8 cellular contexts compared by ENCODE assay signal in genomic region chr13:33817843-33818661, GRCh38. TPM values are rescaled to one million over a fixed set of nuclear protein-coding genes. Genes with fewer than 3 reads are reported as not detected.
DNase-seq lines count a peak whose midpoint lies in the region; ATAC-seq and TF ChIP-seq lines count a peak whose summit lies in the region.

TSS of gene RFC3 (plus strand) at chr13:33818149. CDS start at chr13:33818179, 30 bp downstream.

- peaks cover 21% of the 10 kb centered on the region for H3K27me3 Mint-ChIP-seq in nephron progenitor cell (ENCODE audit: low read depth, poor library complexity)
- H3K27me3 Mint-ChIP-seq in stimulated activated naive CD8-positive, alpha-beta T cell treated with anti-CD3 and anti-CD28 coated beads, Interleukin-15, amount 100 ng/mL, for 72 hours = no peaks in the 10 kb centered on the region

- DNase-seq in ELF-1 (ENCODE audit: low read depth, low spot score) (peak; percentile 95), H7 (peak; percentile 70), MG63 (peak; percentile 96), SHP77 treated with DMSO at 0.1 percent for 48 hours (lab: John Stamatoyannopoulos, UW) (peak; percentile 85), fibroblast of the aortic adventitia (ENCODE audit: low read depth) (peak; percentile 95), nephron progenitor cell (peak; percentile 87)
- DNase-seq in activated effector memory CD4-positive, alpha-beta T cell treated with anti-CD3 and anti-CD28 coated beads, Interleukin-2, amount 50 U/mL, for 16 hours = peak; percentile 97
- peak; percentile 86 to 93 for DNase-seq in stimulated activated naive CD8-positive, alpha-beta T cell treated with anti-CD3 and anti-CD28 coated beads, Interleukin-15, amount 100 ng/mL, for 72 hours

- H3K9me3 ChIP-seq in MG63 = no peaks in the 10 kb centered on the region

- H3K4me3 ChIP-seq in H7 (ENCODE audit: insufficient read depth, low read depth, low read length) = peak within 1 kb of the TSS; percentile 76
- peak within 1 kb of the TSS; percentile 93 for H3K4me3 ChIP-seq in MG63
- H3K4me3 ChIP-seq in fibroblast of the aortic adventitia (ENCODE audit: low read depth, low read length) = peak within 1 kb of the TSS; percentile 85

- TF ChIP-seq CTCF in fibroblast of the aortic adventitia (IDR thresholded peaks at IDR 0.05; ENCODE audit: insufficient read depth, low read length) = no peak
- TF ChIP-seq CTCF in nephron progenitor cell (IDR thresholded peaks at IDR 0.05) = no peak

- H3K27ac Mint-ChIP-seq in nephron progenitor cell = peak within 1 kb of the TSS; percentile 97
- peak within 1 kb of the TSS; percentile 98 to 99 for H3K27ac Mint-ChIP-seq in stimulated activated naive CD8-positive, alpha-beta T cell treated with anti-CD3 and anti-CD28 coated beads, Interleukin-15, amount 100 ng/mL, for 72 hours

- peak within 1 kb of the TSS; percentile 94 for H3K4me3 Mint-ChIP-seq in nephron progenitor cell
- peak within 1 kb of the TSS; percentile 95 to 99 for H3K4me3 Mint-ChIP-seq in stimulated activated naive CD8-positive, alpha-beta T cell treated with anti-CD3 and anti-CD28 coated beads, Interleukin-15, amount 100 ng/mL, for 72 hours

- ATAC-seq in stimulated activated naive CD8-positive, alpha-beta T cell treated with anti-CD3 and anti-CD28 coated beads, Interleukin-15, amount 100 ng/mL, for 72 hours = peak; percentile 98

- H3K27me3 ChIP-seq in H7 (ENCODE audit: control insufficient read depth, insufficient read depth, low read length) (no peaks in the 10 kb centered on the region), MG63 (no peaks in the 10 kb centered on the region)

- H3K36me3 Mint-ChIP-seq in nephron progenitor cell (ENCODE audit: low read depth) = peaks cover 15% of the 10 kb centered on the region

- H3K4me1 Mint-ChIP-seq in nephron progenitor cell = peaks cover 31% of the 10 kb centered on the region
- H3K4me1 Mint-ChIP-seq in stimulated activated naive CD8-positive, alpha-beta T cell treated with anti-CD3 and anti-CD28 coated beads, Interleukin-15, amount 100 ng/mL, for 72 hours = peaks cover 34% of the 10 kb centered on the region

- peaks cover 10% of the 10 kb centered on the region for H3K36me3 ChIP-seq in H7 (replicated peaks; ENCODE audit: control insufficient read depth, insufficient read depth, low read length)
- peaks cover 25% of the 10 kb centered on the region for H3K36me3 ChIP-seq in MG63

- H3K9me3 Mint-ChIP-seq in nephron progenitor cell = no peaks in the 10 kb centered on the region
- no peaks in the 10 kb centered on the region for H3K9me3 Mint-ChIP-seq in stimulated activated naive CD8-positive, alpha-beta T cell treated with anti-CD3 and anti-CD28 coated beads, Interleukin-15, amount 100 ng/mL, for 72 hours

RNA-seq across cellular contexts. Expression of gene RFC3, which starts in this region (rescaled TPM):
- 50.2 and 52.0 TPM in 2 replicates for total RNA-seq in H7 (2014; rRNA removed; shearing (Covaris generic))
- total RNA-seq in MG63 (2014; rRNA removed; shearing (Covaris generic); ENCODE audit: low replicate concordance) = 42.0 and 46.5 TPM in 2 replicates
- 10.2 and 38.9 TPM in 2 replicates for total RNA-seq in fibroblast of the aortic adventitia (ENCODE audit: low replicate concordance)

Comparison
In these comparisons a context has a peak if more than half of its experiments do, and no peak if none do; other contexts are left out.
1. Peak in every context shown above with its lines: DNase-seq, ATAC-seq and H3K4me3 ChIP-seq.